14 cellular contexts compared by ENCODE assay signal in the genomic region with DNA sequence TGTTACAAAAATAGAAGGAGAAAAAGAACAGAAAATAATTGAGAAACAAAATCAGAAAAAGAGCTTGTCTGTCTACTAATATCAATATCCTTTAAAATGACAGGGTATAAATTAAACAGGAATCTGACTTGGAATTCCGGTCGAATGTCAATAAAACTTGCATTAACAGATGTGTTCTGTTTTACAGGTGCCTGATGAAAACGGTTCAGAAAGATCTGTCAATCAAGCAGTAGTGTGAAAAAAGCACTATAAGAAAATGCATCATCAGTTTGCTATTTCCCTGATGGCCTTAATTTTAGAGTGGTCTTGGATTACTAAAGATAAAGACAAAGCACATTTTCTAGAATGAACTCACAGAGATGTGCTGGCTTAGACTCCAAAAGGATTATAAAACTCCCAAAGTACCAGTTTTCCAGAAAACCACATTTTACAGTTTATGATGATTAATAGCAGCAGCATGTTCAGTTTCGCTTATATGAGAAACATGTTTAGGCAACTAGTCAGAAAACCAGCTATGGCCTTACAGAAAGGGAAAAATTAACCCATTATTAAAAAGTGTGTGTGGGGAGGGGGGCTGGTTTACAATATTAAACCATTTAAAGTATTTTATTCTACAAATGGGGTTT. TPM values are rescaled to one million over a fixed set of nuclear protein-coding genes. Genes with fewer than 3 reads are reported as not detected.
A peak's percentile ranks its signal among the peaks of the same experiment; 100 is the strongest.
DNase-seq lines count a peak whose midpoint lies in the region; ATAC-seq, FAIRE-seq and TF ChIP-seq lines count a peak whose summit lies in the region.
"Had no signal": no experiment of that assay in that cellular context is flagged by ENCODE, and none has a peak within 500 bp of the region (broad histone marks: within the 10 kb centered on the region; RNA-seq: fewer than 3 reads in every experiment).

No MANE protein-coding gene starts in this region.

- H3K9ac ChIP-seq in adipocyte (ENCODE audit: low read length): peak overlapping the region; percentile 53

- no peaks in the 10 kb centered on the region for H3K9me3 ChIP-seq in adipocyte (ENCODE audit: control insufficient read depth, low read length)
- no peaks in the 10 kb centered on the region for H3K9me3 ChIP-seq in CD4-positive, alpha-beta memory T cell (ENCODE audit: control insufficient read depth in 1 of 2, low read length in 2 of 2)
- H3K9me3 ChIP-seq: thoracic aorta had no signal

- no peaks in the 10 kb centered on the region for H3K4me1 Mint-ChIP-seq in memory B cell
- H3K4me1 Mint-ChIP-seq in CD4-positive, alpha-beta memory T cell: peaks cover 2 to 6% (median 4%) of the 10 kb centered on the region in 4 donors

- H3K27me3 Mint-ChIP-seq in memory B cell: no peaks in the 10 kb centered on the region
- no peaks in the 10 kb centered on the region for H3K27me3 Mint-ChIP-seq in CD4-positive, alpha-beta memory T cell

- H3K36me3 Mint-ChIP-seq in memory B cell: peaks cover 14% of the 10 kb centered on the region
- peaks cover 18 to 37% of the 10 kb centered on the region in 2 donors for H3K36me3 Mint-ChIP-seq in CD4-positive, alpha-beta memory T cell

- H3K4me3 ChIP-seq in adipocyte (ENCODE audit: low read length): peak overlapping the region; percentile 57
- H3K4me3 ChIP-seq in CD4-positive, alpha-beta memory T cell (ENCODE audit: low read length in 2 of 2): no peak overlapping the region
- H3K4me3 ChIP-seq: coronary artery, thoracic aorta had no signal

- ATAC-seq in HG02870 (IDR thresholded peaks at IDR 0.05; ENCODE audit: unreplicated experiment) (peak; percentile 12), memory B cell (ENCODE audit: low read depth) (no peak), HG02938 (IDR thresholded peaks at IDR 0.05; ENCODE audit: unreplicated experiment) (no peak)

- intact Hi-C loops in CD4-positive, alpha-beta memory T cell (cut with micrococcal nuclease): no loop called here

- H3K36me3 ChIP-seq in adipocyte (ENCODE audit: control insufficient read depth, insufficient read depth, low read length, severe bottlenecking): peaks cover 35% of the 10 kb centered on the region
- peaks cover 7% of the 10 kb centered on the region for H3K36me3 ChIP-seq in CD4-positive, alpha-beta memory T cell (ENCODE audit: insufficient read depth, low read length)

- no peaks in the 10 kb centered on the region for H3K9me3 Mint-ChIP-seq in memory B cell
- H3K9me3 Mint-ChIP-seq in CD4-positive, alpha-beta memory T cell: no peaks in the 10 kb centered on the region
- H3K9me3 Mint-ChIP-seq: neural crest cell had no signal

- POLR2A ChIA-PET in CD4-positive, alpha-beta memory T cell (lab: Charles Lee; ENCODE audit: partially characterized antibody): no interaction called here

- peak; percentile 63 for FAIRE-seq in GM12891 (lab: Jason Lieb, UNC)

- H3K27ac Mint-ChIP-seq in memory B cell: peak overlapping the region; percentile 24
- peak overlapping the region in 3 of 7 donors; percentile 11 to 24 (median 18) for H3K27ac Mint-ChIP-seq in CD4-positive, alpha-beta memory T cell

- H3K27me3 ChIP-seq in adipocyte (replicated peaks; ENCODE audit: control insufficient read depth, insufficient read depth, low read length): no peaks in the 10 kb centered on the region
- H3K27me3 ChIP-seq in CD4-positive, alpha-beta memory T cell (ENCODE audit: insufficient read depth, low read length): no peaks in the 10 kb centered on the region

- H3K4me1 ChIP-seq in adipocyte (ENCODE audit: control insufficient read depth, insufficient read depth, low read length): peaks cover 39% of the 10 kb centered on the region
- no peaks in the 10 kb centered on the region for H3K4me1 ChIP-seq in CD4-positive, alpha-beta memory T cell (ENCODE audit: insufficient read depth, low read length)

- DNase-seq in GM12891 (ENCODE audit: insufficient read length, low spot score): no peak
- peak; percentile 78 for DNase-seq in adipocyte (ENCODE audit: low read depth)
- no peak for DNase-seq in memory B cell (ENCODE audit: low spot score in 2 of 2)
- DNase-seq in NAMALWA (ENCODE audit: low spot score): no peak
- DNase-seq in DMS153 treated with DMSO at 0.1 percent for 48 hours (lab: John Stamatoyannopoulos, UW; ENCODE audit: unreplicated experiment): no peak
- DNase-seq in CD4-positive, alpha-beta memory T cell: no peak
- DNase-seq: activated CD8-positive, alpha-beta memory T cell treated with anti-CD3 and anti-CD28 coated beads, Interleukin-2, amount 50 U/mL, for 48 hours; Kasumi-1; stimulated activated CD4-positive, alpha-beta T cell treated with anti-CD3 and anti-CD28 coated beads, Interleukin-4, amount 100 ng/mL, for 1 hour had no signal

- no peak overlapping the region for H3K27ac ChIP-seq in CD4-positive, alpha-beta memory T cell (ENCODE audit: low read depth, low read length)
- H3K27ac ChIP-seq: coronary artery, thoracic aorta had no signal

- TF ChIP-seq POLR2A in GM12891 (IDR thresholded peaks at IDR 0.05; ENCODE audit: low read depth, low read length): no peak

- no peak overlapping the region for H3K4me3 Mint-ChIP-seq in memory B cell
- H3K4me3 Mint-ChIP-seq in CD4-positive, alpha-beta memory T cell: no peak overlapping the region
- H3K4me3 Mint-ChIP-seq: neural crest cell had no signal

- CTCF ChIA-PET in CD4-positive, alpha-beta memory T cell (lab: Charles Lee; ENCODE audit: partially characterized antibody): no interaction called here

TF ChIP-seq in GM12891, 5 proteins besides CTCF, POLR2A, EP300 and RAD21:
- TF ChIP-seq SPI1 (IDR thresholded peaks at IDR 0.05; ENCODE audit: low read depth, low read length) (no peak), POLR2AphosphoS5 (IDR thresholded peaks at IDR 0.05; ENCODE audit: low read depth, low read length) (no peak), POU2F2 (IDR thresholded peaks at IDR 0.05; ENCODE audit: low read depth, low read length) (no peak), PAX5 (IDR thresholded peaks at IDR 0.05; ENCODE audit: insufficient read depth, low read length, severe bottlenecking) (no peak), TAF1 (IDR thresholded peaks at IDR 0.05; ENCODE audit: low read depth, low read length) (no peak)

RNA-seq across cellular contexts. Expression of a gene that starts 8.2 kb away (rescaled TPM):
- polyA plus RNA-seq in GM12891 (2012; ENCODE audit: low read depth, missing spikeins): 20.7 TPM
- total RNA-seq in CD4-positive, alpha-beta memory T cell: 10 to 100 TPM; 36.5 to 38.5 TPM
- polyA plus RNA-seq in CD4-positive, alpha-beta memory T cell: 10 to 100 TPM; 19.0 to 24.2 TPM
